29 cellular contexts compared by ENCODE assay signal in the genomic region with DNA sequence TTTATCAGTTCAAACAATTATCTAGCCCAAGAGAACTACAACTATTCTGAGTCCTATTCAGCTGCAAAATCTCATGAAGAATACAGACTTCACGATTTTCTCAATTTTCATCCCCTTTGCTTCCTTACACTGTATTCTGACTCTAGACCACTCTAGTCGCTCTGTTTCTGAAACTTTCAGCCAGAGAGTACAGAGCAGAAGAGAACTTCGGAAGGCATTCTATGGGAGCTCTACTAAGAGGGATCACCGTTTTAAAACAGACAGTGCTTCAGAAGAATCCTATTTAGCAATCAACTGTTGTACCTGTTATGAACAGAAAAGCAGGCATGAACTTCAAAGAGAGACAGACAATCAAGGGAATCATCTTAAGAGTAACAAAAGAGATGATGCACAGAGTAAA. TPM values are rescaled to one million over a fixed set of nuclear protein-coding genes. Genes with fewer than 3 reads are reported as not detected.
DNase-seq lines count a peak whose midpoint lies in the region; ATAC-seq and TF ChIP-seq lines count a peak whose summit lies in the region.
"Had no signal": no experiment of that assay in that cellular context is flagged by ENCODE, and none has a peak within 500 bp of the region (broad histone marks: within the 10 kb centered on the region; RNA-seq: fewer than 3 reads in every experiment).

No MANE protein-coding gene starts in this region.

- H3K9me3 ChIP-seq in thyroid gland: no peaks in the 10 kb centered on the region
- H3K9me3 ChIP-seq: tibial artery had no signal

- TF ChIP-seq CTCF in GM23338 (conservative IDR thresholded peaks at IDR 0.05; ENCODE audit: low read depth in 2 of 2) (no peak), MCF 10A (IDR thresholded peaks at IDR 0.05; ENCODE audit: unreplicated experiment) (no peak), thyroid gland (IDR thresholded peaks at IDR 0.05) (no peak)

- H3K4me3 ChIP-seq in GM23338 (0 out of 2 replicates have a peak overlapping the region, but pooled peaks have one; percentile 8), thyroid gland (replicated peaks in 1 of 3) (no peak overlapping the region)
- H3K4me3 ChIP-seq: GM12878, lung, neural progenitor cell, skin epidermis, tibial artery had no signal

- H3K36me3 ChIP-seq in GM23338 (ENCODE audit: insufficient read depth) (no peaks in the 10 kb centered on the region), thyroid gland (no peaks in the 10 kb centered on the region)
- H3K36me3 ChIP-seq: neural progenitor cell, tibial artery had no signal

- H3K27me3 Mint-ChIP-seq in activated T-cell treated with anti-CD3 and anti-CD28 coated beads, Interleukin-2, amount 50 U/mL, for 4 hours (ENCODE audit: low read depth): no peaks in the 10 kb centered on the region
- H3K27me3 Mint-ChIP-seq in GM23338 (ENCODE audit: insufficient read depth, low read depth, poor library complexity) (peaks cover 1% of the 10 kb centered on the region), MCF 10A (ENCODE audit: insufficient read depth, unreplicated experiment) (no peaks in the 10 kb centered on the region)
- no peaks in the 10 kb centered on the region for H3K27me3 Mint-ChIP-seq in activated naive CD8-positive, alpha-beta T cell
- H3K27me3 Mint-ChIP-seq: effector memory CD8-positive, alpha-beta T cell had no signal

- H3K27me3 ChIP-seq in GM23338 (ENCODE audit: insufficient read depth) (no peaks in the 10 kb centered on the region), thyroid gland (no peaks in the 10 kb centered on the region)
- H3K27me3 ChIP-seq: neural progenitor cell, tibial artery had no signal

- H4K20me1 ChIP-seq in GM23338 (replicated peaks; ENCODE audit: insufficient read depth): peaks cover 76% of the 10 kb centered on the region

- H3K27ac ChIP-seq in GM23338 (ENCODE audit: low read depth) (peak overlapping the region; percentile 55; the same call in 1 of the 2 replicates), thyroid gland (no peak overlapping the region)
- H3K27ac ChIP-seq: KMS-11, neural progenitor cell, parathyroid adenoma, skin epidermis, tibial artery had no signal

- CTCF ChIA-PET in MCF 10A (lab: Yijun Ruan, JAX): no interaction called here

- intact Hi-C loops in MCF 10A (cut with micrococcal nuclease): no loop called here
- intact Hi-C loops in thyroid gland (cut with DNase I): no loop called here

- H3K27ac Mint-ChIP-seq in GM23338: no peak overlapping the region
- H3K27ac Mint-ChIP-seq in activated naive CD8-positive, alpha-beta T cell: peak overlapping the region; percentile 64
- H3K27ac Mint-ChIP-seq in stimulated activated effector memory CD8-positive, alpha-beta T cell treated with anti-CD3 and anti-CD28 coated beads, Interleukin-12 subunit alpha, Interleukin-12 subunit beta, amount 100 ng/mL, for 72 hours: no peak overlapping the region
- no peak overlapping the region for H3K27ac Mint-ChIP-seq in MCF 10A (ENCODE audit: low read depth, unreplicated experiment)

- no peaks in the 10 kb centered on the region for H3K9me3 Mint-ChIP-seq in activated T-cell treated with anti-CD3 and anti-CD28 coated beads, Interleukin-2, amount 50 U/mL, for 4 hours
- no peaks in the 10 kb centered on the region for H3K9me3 Mint-ChIP-seq in GM23338
- H3K9me3 Mint-ChIP-seq in activated naive CD8-positive, alpha-beta T cell (ENCODE audit: low read depth): no peaks in the 10 kb centered on the region
- H3K9me3 Mint-ChIP-seq in stimulated activated effector memory CD8-positive, alpha-beta T cell treated with anti-CD3 and anti-CD28 coated beads, Interleukin-12 subunit alpha, Interleukin-12 subunit beta, amount 100 ng/mL, for 72 hours: no peaks in the 10 kb centered on the region
- no peaks in the 10 kb centered on the region for H3K9me3 Mint-ChIP-seq in MCF 10A (ENCODE audit: unreplicated experiment)
- H3K9me3 Mint-ChIP-seq: effector memory CD8-positive, alpha-beta T cell had no signal

- POLR2A ChIA-PET in MCF 10A (lab: Yijun Ruan, JAX): interaction anchor here (1.3 kb wide), 1 partner anchor 12 kb away, joined by 3 read pairs; no protein-coding TSS in a partner anchor

- H2AFZ ChIP-seq in GM23338: no peak overlapping the region
- H2AFZ ChIP-seq: neural progenitor cell, parathyroid adenoma had no signal

- peak overlapping the region; percentile 11; the same call in 1 of the 2 replicates for H3K4me2 ChIP-seq in GM23338
- H3K4me2 ChIP-seq: KMS-11, neural progenitor cell had no signal

- ATAC-seq in activated T-cell treated with anti-CD3 and anti-CD28 coated beads, Interleukin-2, amount 50 U/mL, for 4 hours: peak; percentile 23 to 35
- ATAC-seq in GM23338: peak; percentile 55
- no peak for ATAC-seq in stimulated activated effector memory CD8-positive, alpha-beta T cell treated with anti-CD3 and anti-CD28 coated beads, Interleukin-12 subunit alpha, Interleukin-12 subunit beta, amount 100 ng/mL, for 72 hours
- ATAC-seq: effector memory CD8-positive, alpha-beta T cell; GM12878; Panc1 had no signal

- H3K9me2 ChIP-seq in GM23338 (ENCODE audit: insufficient read depth): no peaks in the 10 kb centered on the region

- H3K4me3 Mint-ChIP-seq in activated T-cell treated with anti-CD3 and anti-CD28 coated beads, Interleukin-2, amount 50 U/mL, for 4 hours: peak overlapping the region; percentile 33
- H3K4me3 Mint-ChIP-seq in GM23338: no peak overlapping the region
- peak overlapping the region; percentile 57 for H3K4me3 Mint-ChIP-seq in activated naive CD8-positive, alpha-beta T cell
- peak overlapping the region; percentile 5 for H3K4me3 Mint-ChIP-seq in stimulated activated effector memory CD8-positive, alpha-beta T cell treated with anti-CD3 and anti-CD28 coated beads, Interleukin-12 subunit alpha, Interleukin-12 subunit beta, amount 100 ng/mL, for 72 hours
- H3K4me3 Mint-ChIP-seq in MCF 10A (ENCODE audit: unreplicated experiment): no peak overlapping the region
- H3K4me3 Mint-ChIP-seq: neural progenitor cell had no signal

- peaks cover 81% of the 10 kb centered on the region for H3K4me1 Mint-ChIP-seq in activated T-cell treated with anti-CD3 and anti-CD28 coated beads, Interleukin-2, amount 50 U/mL, for 4 hours (ENCODE audit: low read depth)
- H3K4me1 Mint-ChIP-seq in GM23338 (peaks cover 47% of the 10 kb centered on the region), MCF 10A (ENCODE audit: insufficient read depth, unreplicated experiment) (peaks cover 6% of the 10 kb centered on the region)
- H3K4me1 Mint-ChIP-seq in activated naive CD8-positive, alpha-beta T cell (ENCODE audit: low read depth): peaks cover 90% of the 10 kb centered on the region
- H3K4me1 Mint-ChIP-seq in stimulated activated effector memory CD8-positive, alpha-beta T cell treated with anti-CD3 and anti-CD28 coated beads, Interleukin-12 subunit alpha, Interleukin-12 subunit beta, amount 100 ng/mL, for 72 hours: peaks cover 71% of the 10 kb centered on the region

- peaks cover 43% of the 10 kb centered on the region for H3K4me1 ChIP-seq in GM23338 (ENCODE audit: insufficient read depth)
- peaks cover 0 to 3% of the 10 kb centered on the region in 2 donors for H3K4me1 ChIP-seq in thyroid gland

- peaks cover 13% of the 10 kb centered on the region for H3K36me3 Mint-ChIP-seq in activated T-cell treated with anti-CD3 and anti-CD28 coated beads, Interleukin-2, amount 50 U/mL, for 4 hours (ENCODE audit: insufficient read depth)
- H3K36me3 Mint-ChIP-seq in GM23338 (ENCODE audit: low read depth): no peaks in the 10 kb centered on the region; the same call in 2 of the 3 replicates
- peaks cover 17% of the 10 kb centered on the region for H3K36me3 Mint-ChIP-seq in activated naive CD8-positive, alpha-beta T cell
- peaks cover 80% of the 10 kb centered on the region for H3K36me3 Mint-ChIP-seq in stimulated activated effector memory CD8-positive, alpha-beta T cell treated with anti-CD3 and anti-CD28 coated beads, Interleukin-12 subunit alpha, Interleukin-12 subunit beta, amount 100 ng/mL, for 72 hours
- peaks cover 5% of the 10 kb centered on the region for H3K36me3 Mint-ChIP-seq in MCF 10A (ENCODE audit: insufficient read depth, unreplicated experiment)

- peaks cover 98% of the 10 kb centered on the region for H3K79me2 ChIP-seq in GM23338 (replicated peaks; ENCODE audit: insufficient read depth)

- DNase-seq in activated T-cell treated with anti-CD3 and anti-CD28 coated beads, Interleukin-2, amount 50 U/mL, for 4 hours: no peak
- DNase-seq in activated T-cell treated with anti-CD3 and anti-CD28 coated beads for 4 hours (no peak), GM23338 (ENCODE audit: low spot score) (no peak), MCF 10A (ENCODE audit: unreplicated experiment) (no peak), SIG-M5 (lab: John Stamatoyannopoulos, UW) (no peak), thyroid gland (no peak)
- DNase-seq in stimulated activated effector memory CD8-positive, alpha-beta T cell treated with anti-CD3 and anti-CD28 coated beads, Interleukin-12 subunit alpha, Interleukin-12 subunit beta, amount 100 ng/mL, for 72 hours (ENCODE audit: low spot score in 2 of 2): no peak
- DNase-seq: activated CD4-positive, alpha-beta T cell treated with anti-CD3 and anti-CD28 coated beads for 48 hours; activated effector memory CD4-positive, alpha-beta T cell treated with anti-CD3 and anti-CD28 coated beads, Interleukin-2, amount 50 U/mL, for 16 hours; central memory CD4-positive, alpha-beta T cell; DMS153; effector memory CD8-positive, alpha-beta T cell; H7; hippocampal formation; NCI-H1436 treated with DMSO at 0.1 percent for 48 hours; NCI-H2107; retina; Right ventricle myocardium superior; stimulated activated naive CD4-positive, alpha-beta T cell treated with Interleukin-2 at 50 U/mL for 16 hours; T-helper 9 cell; tibial artery had no signal

- no peak for TF ChIP-seq POLR2A in thyroid gland (IDR thresholded peaks at IDR 0.05)

- 74 to 76% methylated on average over 4 of the region's 4 CpGs for WGBS in thyroid gland, 2 donors

- BruUV-seq in MCF 10A (replicated peaks; lab: Mats Ljungman, UMichigan): no TSS peak

- H3F3A ChIP-seq in GM23338 (replicated peaks; ENCODE audit: low read depth): no peaks in the 10 kb centered on the region

RNA-seq across cellular contexts. Expression of a gene that starts 17.6 kb away (rescaled TPM):
- 10 to 100 TPM; 23.5 to 25.9 (median 25.8) TPM for total RNA-seq in activated T-cell treated with anti-CD3 and anti-CD28 coated beads, Interleukin-2, amount 50 U/mL, for 4 hours
- total RNA-seq in GM23338 (2014; rRNA removed; shearing (Covaris generic)): 23.8 and 26.7 TPM in 2 replicates
- polyA plus RNA-seq in GM23338 (2016; fragmentation: Nextera tagmentation; extraction: Ambion mirVana): 13.6 and 13.9 TPM in 2 replicates
- total RNA-seq in MCF 10A (2022) (19.4 and 20.2 TPM in 2 replicates), thyroid gland (10 to 100 TPM in 3 of 4 donors, 1 to 10 TPM in 1; 9.5 to 13.6 (median 11.0) TPM)

Comparison
In these comparisons a context has a peak if more than half of its experiments do, and no peak if none do; other contexts are left out.
1. H3K4me3 Mint-ChIP-seq: peak in activated T-cell treated with anti-CD3 and anti-CD28 coated beads, Interleukin-2, amount 50 U/mL, for 4 hours (single experiment), activated naive CD8-positive, alpha-beta T cell (single experiment) and stimulated activated effector memory CD8-positive, alpha-beta T cell treated with anti-CD3 and anti-CD28 coated beads, Interleukin-12 subunit alpha, Interleukin-12 subunit beta, amount 100 ng/mL, for 72 hours (single experiment); none in GM23338 (single experiment) and MCF 10A (single experiment).